In genomic region chr18:76903386-76903785, GRCh38 we compare ENCODE assay signal across 21 cellular contexts.
DNase-seq lines count a peak whose midpoint lies in the region; ATAC-seq lines count a peak whose summit lies in the region.
"Had no signal": no experiment of that assay in that cellular context is flagged by ENCODE, and none has a peak within 500 bp of the region (broad histone marks: within the 10 kb centered on the region; RNA-seq: fewer than 3 reads in every experiment).

No MANE protein-coding gene starts in this region.

- in situ Hi-C loops in GM23248 (cut with MboI): no loop called here

- H3K36me3 ChIP-seq in GM23248 (ENCODE audit: low read depth): peaks cover 33% of the 10 kb centered on the region
- H3K36me3 ChIP-seq: BE2C had no signal

- no peak overlapping the region for H3K9ac ChIP-seq in GM23248

- H3K9me3 Mint-ChIP-seq in central memory CD8-positive, alpha-beta T cell: no peaks in the 10 kb centered on the region
- H3K9me3 Mint-ChIP-seq in memory B cell: no peaks in the 10 kb centered on the region

- no peaks in the 10 kb centered on the region for H3K79me2 ChIP-seq in GM23248 (ENCODE audit: insufficient read depth)

- no peaks in the 10 kb centered on the region for H4K20me1 ChIP-seq in GM23248 (ENCODE audit: insufficient read depth)

- WGBS in GM23248 (ENCODE audit: low coverage in 1 of 2, low lambda C conversion rate in 2 of 2, missing lambda C conversion rate in 2 of 2), 2 experiments: 77 to 78% methylated on average over 6 of the region's 6 CpGs

- H3F3A ChIP-seq in GM23248 (ENCODE audit: insufficient read depth): no peaks in the 10 kb centered on the region

- no peak overlapping the region for H2AFZ ChIP-seq in GM23248

- no peaks in the 10 kb centered on the region for H3K27me3 Mint-ChIP-seq in central memory CD8-positive, alpha-beta T cell
- no peaks in the 10 kb centered on the region for H3K27me3 Mint-ChIP-seq in memory B cell
- H3K27me3 Mint-ChIP-seq: CD8-positive, alpha-beta memory T cell had no signal

- peaks cover 33% of the 10 kb centered on the region for H3K36me3 Mint-ChIP-seq in central memory CD8-positive, alpha-beta T cell (ENCODE audit: insufficient read depth)
- H3K36me3 Mint-ChIP-seq in memory B cell: peaks cover 31% of the 10 kb centered on the region

- H3K4me3 ChIP-seq in GM23248: no peak overlapping the region
- H3K4me3 ChIP-seq: K562, MG63 had no signal

- H3K27ac Mint-ChIP-seq in central memory CD8-positive, alpha-beta T cell (ENCODE audit: low read depth): peak overlapping the region; percentile 1
- H3K27ac Mint-ChIP-seq in memory B cell: peak overlapping the region; percentile 35

- no peak for ATAC-seq in central memory CD8-positive, alpha-beta T cell (replicated peaks; ENCODE audit: extremely low read depth, poor library complexity, severe bottlenecking)
- ATAC-seq in memory B cell (ENCODE audit: low read depth) (no peak), HG03342 (IDR thresholded peaks at IDR 0.05; ENCODE audit: unreplicated experiment) (no peak), HG03457 (IDR thresholded peaks at IDR 0.05; ENCODE audit: unreplicated experiment) (no peak)
- ATAC-seq: K562, PC-3 had no signal

- H3K27ac ChIP-seq in GM23248: no peak overlapping the region

- H3K27me3 ChIP-seq in GM23248 (replicated peaks; ENCODE audit: insufficient read depth): no peaks in the 10 kb centered on the region
- H3K27me3 ChIP-seq: BE2C, MG63 had no signal

- DNase-seq in AG20443 (ENCODE audit: low spot score) (peak; percentile 58), GM23248 (peak; percentile 3), memory B cell (ENCODE audit: low spot score in 2 of 2) (no peak), NCI-H2107 (lab: John Stamatoyannopoulos, UW) (no peak)
- DNase-seq in central memory CD8-positive, alpha-beta T cell (ENCODE audit: low spot score in 2 of 2): no peak
- DNase-seq: BE2C; CD8-positive, alpha-beta memory T cell; DMS79 treated with DMSO at 0.1 percent for 48 hours; GF-D8; MG63; NCI-H1105 treated with DMSO at 0.1 percent for 48 hours; NCI-H146; NCI-H1930; NCI-H446; NCI-H524 treated with DMSO at 0.1 percent for 48 hours; NCI-H774; PC-3 had no signal

- H3K4me1 ChIP-seq in GM23248 (ENCODE audit: insufficient read depth): no peaks in the 10 kb centered on the region
- H3K4me1 ChIP-seq: BE2C had no signal

- H3K4me2 ChIP-seq in GM23248 (ENCODE audit: unreplicated experiment): no peak overlapping the region

- no peak overlapping the region for H3K4me3 Mint-ChIP-seq in central memory CD8-positive, alpha-beta T cell
- H3K4me3 Mint-ChIP-seq in memory B cell: no peak overlapping the region
- H3K4me3 Mint-ChIP-seq: CD14-positive monocyte; CD8-positive, alpha-beta memory T cell had no signal

- H3K9me3 ChIP-seq in GM23248 (ENCODE audit: low read depth): no peaks in the 10 kb centered on the region
- H3K9me3 ChIP-seq: BE2C, MG63 had no signal

- H3K4me1 Mint-ChIP-seq in central memory CD8-positive, alpha-beta T cell: peaks cover 6% of the 10 kb centered on the region
- no peaks in the 10 kb centered on the region for H3K4me1 Mint-ChIP-seq in memory B cell
- H3K4me1 Mint-ChIP-seq: CD14-positive monocyte; CD8-positive, alpha-beta memory T cell had no signal

- no peaks in the 10 kb centered on the region for H3K9me2 ChIP-seq in GM23248 (ENCODE audit: insufficient read depth)

Comparison
In these comparisons a context has a peak if more than half of its experiments do, and no peak if none do; other contexts are left out.
1. DNase-seq: peak in AG20443 (single experiment) and GM23248 (single experiment); none in central memory CD8-positive, alpha-beta T cell (0 of 2), memory B cell (0 of 2) and NCI-H2107 (single experiment).